In genomic region chr11:65652511-65653228, GRCh38 we compare ENCODE assay signal across 1 cellular context.
TF ChIP-seq lines count a peak whose summit lies in the region.

No MANE protein-coding gene starts in this region.

TF ChIP-seq in HEK293, 187 proteins besides CTCF, POLR2A, EP300 and RAD21 (continued from another document):
- TF ChIP-seq, protein P1, sequence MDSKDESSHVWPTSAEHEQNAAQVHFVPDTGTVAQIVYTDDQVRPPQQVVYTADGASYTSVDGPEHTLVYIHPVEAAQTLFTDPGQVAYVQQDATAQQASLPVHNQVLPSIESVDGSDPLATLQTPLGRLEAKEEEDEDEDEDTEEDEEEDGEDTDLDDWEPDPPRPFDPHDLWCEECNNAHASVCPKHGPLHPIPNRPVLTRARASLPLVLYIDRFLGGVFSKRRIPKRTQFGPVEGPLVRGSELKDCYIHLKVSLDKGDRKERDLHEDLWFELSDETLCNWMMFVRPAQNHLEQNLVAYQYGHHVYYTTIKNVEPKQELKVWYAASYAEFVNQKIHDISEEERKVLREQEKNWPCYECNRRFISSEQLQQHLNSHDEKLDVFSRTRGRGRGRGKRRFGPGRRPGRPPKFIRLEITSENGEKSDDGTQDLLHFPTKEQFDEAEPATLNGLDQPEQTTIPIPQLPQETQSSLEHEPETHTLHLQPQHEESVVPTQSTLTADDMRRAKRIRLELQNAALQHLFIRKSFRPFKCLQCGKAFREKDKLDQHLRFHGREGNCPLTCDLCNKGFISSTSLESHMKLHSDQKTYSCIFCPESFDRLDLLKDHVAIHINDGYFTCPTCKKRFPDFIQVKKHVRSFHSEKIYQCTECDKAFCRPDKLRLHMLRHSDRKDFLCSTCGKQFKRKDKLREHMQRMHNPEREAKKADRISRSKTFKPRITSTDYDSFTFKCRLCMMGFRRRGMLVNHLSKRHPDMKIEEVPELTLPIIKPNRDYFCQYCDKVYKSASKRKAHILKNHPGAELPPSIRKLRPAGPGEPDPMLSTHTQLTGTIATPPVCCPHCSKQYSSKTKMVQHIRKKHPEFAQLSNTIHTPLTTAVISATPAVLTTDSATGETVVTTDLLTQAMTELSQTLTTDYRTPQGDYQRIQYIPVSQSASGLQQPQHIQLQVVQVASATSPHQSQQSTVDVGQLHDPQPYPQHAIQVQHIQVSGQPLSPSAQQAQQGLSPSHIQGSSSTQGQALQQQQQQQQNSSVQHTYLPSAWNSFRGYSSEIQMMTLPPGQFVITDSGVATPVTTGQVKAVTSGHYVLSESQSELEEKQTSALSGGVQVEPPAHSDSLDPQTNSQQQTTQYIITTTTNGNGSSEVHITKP (tag by site-specific recombination; IDR thresholded peaks at IDR 0.05), result peak; percentile 62
- 0 out of 2 replicates have a peak, but pooled peaks have one; percentile 45 for TF ChIP-seq ZFP37 (tag by site-specific recombination; IDR thresholded peaks at IDR 0.05)
- TF ChIP-seq ZNF561 (tag by site-specific recombination; IDR thresholded peaks at IDR 0.05; ENCODE audit: borderline replicate concordance), result peak; percentile 53; the same call in 1 of the 2 replicates
- peak; percentile 17; the same call in 1 of the 2 replicates for TF ChIP-seq KLF8 (tag by site-specific recombination; IDR thresholded peaks at IDR 0.05)
- 0 out of 2 replicates have a peak, but pooled peaks have one; percentile 61 for TF ChIP-seq ZNF501 (tag by site-specific recombination; IDR thresholded peaks at IDR 0.05)
- TF ChIP-seq KLF9 (tag by site-specific recombination; IDR thresholded peaks at IDR 0.05; ENCODE audit: low read depth), result peak; percentile 34; the same call in 1 of the 2 replicates
- TF ChIP-seq YY1 (tag by site-specific recombination; IDR thresholded peaks at IDR 0.05), result 0 out of 2 replicates have a peak, but pooled peaks have one; percentile 31
- TF ChIP-seq, protein P2, sequence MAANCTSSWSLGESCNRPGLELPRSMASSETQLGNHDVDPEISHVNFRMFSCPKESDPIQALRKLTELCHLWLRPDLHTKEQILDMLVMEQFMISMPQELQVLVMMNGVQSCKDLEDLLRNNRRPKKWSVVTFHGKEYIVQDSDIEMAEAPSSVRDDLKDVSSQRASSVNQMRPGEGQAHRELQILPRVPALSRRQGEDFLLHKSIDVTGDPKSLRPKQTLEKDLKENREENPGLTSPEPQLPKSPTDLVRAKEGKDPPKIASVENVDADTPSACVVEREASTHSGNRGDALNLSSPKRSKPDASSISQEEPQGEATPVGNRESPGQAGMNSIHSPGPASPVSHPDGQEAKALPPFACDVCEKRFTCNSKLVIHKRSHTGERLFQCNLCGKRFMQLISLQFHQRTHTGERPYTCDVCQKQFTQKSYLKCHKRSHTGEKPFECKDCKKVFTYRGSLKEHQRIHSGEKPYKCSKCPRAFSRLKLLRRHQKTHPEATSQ (tag by site-specific recombination; IDR thresholded peaks at IDR 0.05), result 0 out of 2 replicates have a peak, but pooled peaks have one; percentile 46
- peak; percentile 82 for TF ChIP-seq ZNF335 (tag by site-specific recombination; conservative IDR thresholded peaks at IDR 0.05)
- TF ChIP-seq WT1 (tag by site-specific recombination; IDR thresholded peaks at IDR 0.05), result 0 out of 2 replicates have a peak, but pooled peaks have one; percentile 19
- TF ChIP-seq ZNF488 (tag by site-specific recombination; IDR thresholded peaks at IDR 0.05), result no peak
- no peak for TF ChIP-seq HOXC10 (CRISPR knock-in tag; IDR thresholded peaks at IDR 0.05)
- no peak for TF ChIP-seq ZBTB1 (tag by site-specific recombination; IDR thresholded peaks at IDR 0.05)
- TF ChIP-seq ZNF169 (tag by site-specific recombination; IDR thresholded peaks at IDR 0.05), result no peak
- no peak for TF ChIP-seq OVOL3 (tag by site-specific recombination; IDR thresholded peaks at IDR 0.05)
- TF ChIP-seq ZFP69B (tag by site-specific recombination; IDR thresholded peaks at IDR 0.05), result peak; percentile 85
- no peak for TF ChIP-seq ZNF510 (tag by site-specific recombination; IDR thresholded peaks at IDR 0.05; ENCODE audit: insufficient replicate concordance)
- no peak for TF ChIP-seq ZNF596 (tag by site-specific recombination; IDR thresholded peaks at IDR 0.05)
- peak; percentile 49; the same call in 1 of the 2 replicates for TF ChIP-seq IKZF3 (tag by site-specific recombination; IDR thresholded peaks at IDR 0.05)
- peak; percentile 72 for TF ChIP-seq SP2 (tag by site-specific recombination; IDR thresholded peaks at IDR 0.05)
- no peak for TF ChIP-seq GLI2 (tag by site-specific recombination; IDR thresholded peaks at IDR 0.05; ENCODE audit: borderline replicate concordance, low read depth)
- TF ChIP-seq ZNF148 (tag by site-specific recombination; IDR thresholded peaks at IDR 0.05; ENCODE audit: borderline replicate concordance), result no peak
- TF ChIP-seq, protein P3, sequence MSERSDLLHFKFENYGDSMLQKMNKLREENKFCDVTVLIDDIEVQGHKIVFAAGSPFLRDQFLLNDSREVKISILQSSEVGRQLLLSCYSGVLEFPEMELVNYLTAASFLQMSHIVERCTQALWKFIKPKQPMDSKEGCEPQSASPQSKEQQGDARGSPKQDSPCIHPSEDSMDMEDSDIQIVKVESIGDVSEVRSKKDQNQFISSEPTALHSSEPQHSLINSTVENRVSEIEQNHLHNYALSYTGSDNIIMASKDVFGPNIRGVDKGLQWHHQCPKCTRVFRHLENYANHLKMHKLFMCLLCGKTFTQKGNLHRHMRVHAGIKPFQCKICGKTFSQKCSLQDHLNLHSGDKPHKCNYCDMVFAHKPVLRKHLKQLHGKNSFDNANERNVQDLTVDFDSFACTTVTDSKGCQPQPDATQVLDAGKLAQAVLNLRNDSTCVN (tag by site-specific recombination; optimal IDR thresholded peaks at IDR 0.05), result peak; percentile 21
